Comparison of ENCODE assay signal across 8 cellular contexts in the genomic region with DNA sequence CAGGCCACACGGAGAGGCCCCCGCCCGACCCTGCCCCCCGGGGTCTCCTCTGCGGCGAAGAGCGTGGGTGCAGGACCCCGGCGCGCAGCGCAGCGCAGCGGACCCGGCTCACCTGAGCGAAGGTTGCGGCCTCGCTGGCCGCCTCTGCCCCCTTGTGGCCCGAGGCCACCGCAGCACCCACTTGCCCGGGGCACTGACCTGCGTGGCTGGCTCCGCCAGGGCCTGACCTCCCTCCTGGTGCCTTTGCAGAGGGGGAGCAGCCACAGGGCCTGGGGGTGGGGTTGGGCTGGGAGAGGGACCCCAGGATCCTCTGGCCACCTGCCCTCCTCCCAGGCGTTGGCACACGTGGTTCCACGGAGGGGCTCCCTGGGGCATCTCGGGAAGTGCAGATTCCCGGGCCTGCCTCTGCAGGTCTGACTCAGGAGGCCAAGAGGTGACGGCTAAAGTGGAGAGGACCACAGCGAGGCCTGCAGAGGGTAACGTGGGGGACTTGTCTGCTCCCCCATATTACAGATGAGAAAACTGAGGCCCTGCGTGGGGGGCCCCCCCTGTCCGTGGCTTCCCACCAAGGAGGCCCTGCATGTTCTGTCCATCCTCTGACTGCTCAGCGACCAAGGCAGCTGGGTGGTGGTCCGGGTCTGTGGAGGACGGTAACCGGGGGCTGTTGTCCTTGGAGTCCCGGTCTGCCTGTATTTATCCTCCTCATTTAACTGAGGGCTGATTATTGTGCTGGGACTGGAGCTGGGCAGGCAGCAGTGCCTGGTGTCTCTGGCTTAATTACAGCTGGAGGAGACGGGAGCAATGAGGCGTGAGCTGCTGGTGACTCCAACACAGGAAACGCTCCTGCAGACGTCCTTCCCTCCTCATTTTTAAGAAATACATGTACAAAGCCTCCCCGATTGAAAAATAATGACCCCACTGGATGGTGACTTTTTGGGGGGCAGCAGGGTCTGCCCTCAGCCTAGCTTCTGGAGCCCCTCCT.
DNase-seq lines count a peak whose midpoint lies in the region; ATAC-seq, FAIRE-seq and TF ChIP-seq lines count a peak whose summit lies in the region.

No MANE protein-coding gene starts in this region.

- in situ Hi-C loops in Caki2 (cut with HindIII; ENCODE audit: low pct_unique_long_range_greater_than_20kb, low sequenced_read_pairs) = loop anchor here (25.0 kb wide), 1 partner anchor 243 kb away; no protein-coding TSS in a partner anchor

- TF ChIP-seq CTCF in VCaP (conservative IDR thresholded peaks at IDR 0.05) (peak; percentile 94), choroid plexus epithelial cell (conservative IDR thresholded peaks at IDR 0.05; ENCODE audit: low read depth, low read length) (peak; percentile 55), mesothelial cell of epicardium (IDR thresholded peaks at IDR 0.05; ENCODE audit: unreplicated experiment) (peak; percentile 78)

- no peaks in the 10 kb centered on the region for H3K9me3 ChIP-seq in aorta (ENCODE audit: control insufficient read depth, low read length)

- H3K36me3 Mint-ChIP-seq in mesothelial cell of epicardium = no peaks in the 10 kb centered on the region

- DNase-seq in Caki2 (ENCODE audit: low read depth) (peak; percentile 35), HK-2 (ENCODE audit: unreplicated experiment) (peak; percentile 13), choroid plexus epithelial cell (ENCODE audit: low read depth) (no peak), mesothelial cell of epicardium (ENCODE audit: low spot score in 2 of 2, unreplicated experiment in 2 of 2) (no peak), aorta (no peak), H54 (ENCODE audit: insufficient read length, low spot score) (no peak), A172 (ENCODE audit: low spot score) (no peak)

- no peak overlapping the region for H3K4me3 Mint-ChIP-seq in mesothelial cell of epicardium

- H3K4me1 ChIP-seq in aorta (ENCODE audit: control insufficient read depth in 1 of 2, insufficient read depth in 2 of 2, low read length in 2 of 2) = no peaks in the 10 kb centered on the region

- H3K27me3 ChIP-seq in aorta (ENCODE audit: control insufficient read depth in 1 of 2, insufficient read depth in 2 of 2, low read length in 1 of 2) = no peaks in the 10 kb centered on the region

- TF ChIP-seq POLR2A in H54 (IDR thresholded peaks at IDR 0.05; ENCODE audit: low read depth, low read length) = no peak

- no peak for FAIRE-seq in H54 (lab: Jason Lieb, UNC)

- intact Hi-C loops in aorta (cut with DNase I) = loop anchor here in 1 of 2 donors (5.0 kb wide), 2 partner anchors 213 to 273 kb away; no protein-coding TSS in a partner anchor

- 26 to 32% methylated on average over 31 to 43 of the region's 43 CpGs for WGBS in aorta, 2 donors

- peak; percentile 46 for ATAC-seq in aorta (ENCODE audit: low FRiP score)

- peaks cover 3% of the 10 kb centered on the region for H3K4me1 Mint-ChIP-seq in mesothelial cell of epicardium

- H3K4me3 ChIP-seq in choroid plexus epithelial cell (ENCODE audit: low read depth, low read length) (no peak overlapping the region), aorta (ENCODE audit: low read length in 2 of 2) (no peak overlapping the region)

- H3K27ac ChIP-seq in VCaP (peak overlapping the region; percentile 34; the same call in 1 of the 2 replicates), aorta (ENCODE audit: low read depth in 1 of 2, low read length in 2 of 2) (no peak overlapping the region)

- H3K36me3 ChIP-seq in aorta (ENCODE audit: control insufficient read depth in 1 of 2, insufficient read depth in 2 of 2, low read length in 1 of 2) = no peaks in the 10 kb centered on the region

- H3K9me3 Mint-ChIP-seq in mesothelial cell of epicardium = no peaks in the 10 kb centered on the region

- peaks cover 24% of the 10 kb centered on the region for H3K27me3 Mint-ChIP-seq in mesothelial cell of epicardium (ENCODE audit: low read depth)

- peak overlapping the region; percentile 21 for H3K27ac Mint-ChIP-seq in mesothelial cell of epicardium

Comparison
In these comparisons a context has a peak if more than half of its experiments do, and no peak if none do; other contexts are left out.
1. DNase-seq: peak in Caki2 (single experiment) and HK-2 (single experiment); none in choroid plexus epithelial cell (single experiment), mesothelial cell of epicardium (0 of 2), aorta (0 of 2), H54 (single experiment) and A172 (single experiment).
2. Peak in every context shown above with its lines, with median percentiles within 50 percentile points of each other: CTCF ChIP-seq.